24 cellular contexts compared by ENCODE assay signal in the genomic region with DNA sequence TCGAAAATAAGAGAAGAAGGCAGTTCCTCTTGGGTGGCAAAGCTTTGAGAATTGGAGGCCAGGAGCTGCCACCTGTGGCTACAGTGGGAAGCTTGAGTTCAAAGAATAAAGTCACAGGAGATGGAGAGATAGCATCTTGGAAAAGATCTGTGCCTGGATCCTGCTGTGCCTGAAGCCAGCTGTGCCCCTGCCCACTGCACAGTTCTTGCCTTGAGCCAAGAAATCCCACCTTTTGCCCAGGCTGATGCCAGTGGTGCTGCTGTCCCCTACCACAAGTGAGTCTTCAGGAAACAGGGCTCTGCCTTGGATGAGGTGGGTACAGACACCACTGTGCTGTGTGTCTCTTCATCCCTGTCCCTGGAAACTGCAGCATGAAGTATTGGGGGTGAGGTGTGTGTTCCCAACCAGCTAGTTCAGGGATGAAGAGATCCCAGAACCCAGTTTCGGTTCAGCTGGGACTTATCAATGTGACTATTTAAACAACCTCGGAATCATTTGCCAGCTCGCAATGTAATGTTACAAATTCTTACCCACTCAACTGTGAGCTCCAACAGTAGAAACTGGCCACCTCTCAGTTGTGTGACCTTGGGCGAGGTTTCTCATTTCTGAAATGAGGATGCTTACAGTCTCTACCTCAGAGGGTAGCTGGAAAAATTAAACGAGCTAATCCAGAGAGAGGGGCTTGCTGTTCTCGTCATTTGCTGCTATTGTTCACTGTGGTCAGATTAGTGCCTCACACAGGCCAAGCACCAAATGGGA. TPM values are rescaled to one million over a fixed set of nuclear protein-coding genes. Genes with fewer than 3 reads are reported as not detected.
DNase-seq lines count a peak whose midpoint lies in the region; ATAC-seq, FAIRE-seq and TF ChIP-seq lines count a peak whose summit lies in the region.
"Had no signal": no experiment of that assay in that cellular context is flagged by ENCODE, and none has a peak within 500 bp of the region (broad histone marks: within the 10 kb centered on the region; RNA-seq: fewer than 3 reads in every experiment).

No MANE protein-coding gene starts in this region.

- no peak overlapping the region for H4K5ac ChIP-seq in H1 (ENCODE audit: insufficient read length, low read depth, low read length)

- peak overlapping the region; percentile 62 for H3K27ac Mint-ChIP-seq in osteocyte (ENCODE audit: unreplicated experiment)
- peak overlapping the region; percentile 56 for H3K27ac Mint-ChIP-seq in type B pancreatic cell
- no peak overlapping the region for H3K27ac Mint-ChIP-seq in activated naive CD4-positive, alpha-beta T cell treated with anti-CD3 and anti-CD28 coated beads for 36 hours
- H3K27ac Mint-ChIP-seq: activated CD4-positive, alpha-beta memory T cell treated with anti-CD3 and anti-CD28 coated beads for 36 hours; activated naive CD8-positive, alpha-beta T cell treated with anti-CD3 and anti-CD28 coated beads, Interleukin-2, amount 50 U/mL, for 24 hours; CD4-positive, CD25-positive, alpha-beta regulatory T cell; immature natural killer cell; natural killer cell; T-cell had no signal

- no peak overlapping the region for H3K4me3 Mint-ChIP-seq in osteocyte (ENCODE audit: unreplicated experiment)
- peak overlapping the region; percentile 36 for H3K4me3 Mint-ChIP-seq in type B pancreatic cell
- H3K4me3 Mint-ChIP-seq in activated naive CD4-positive, alpha-beta T cell treated with anti-CD3 and anti-CD28 coated beads for 36 hours = no peak overlapping the region
- H3K4me3 Mint-ChIP-seq: activated CD4-positive, alpha-beta memory T cell treated with anti-CD3 and anti-CD28 coated beads for 36 hours; activated naive CD8-positive, alpha-beta T cell treated with anti-CD3 and anti-CD28 coated beads, Interleukin-2, amount 50 U/mL, for 24 hours; natural killer cell had no signal

- TF ChIP-seq RAD21 in H1 (IDR thresholded peaks at IDR 0.05 in 1 of 2, conservative IDR thresholded peaks at IDR 0.05 in 1 of 2; ENCODE audit: low read depth in 2 of 2, low read length in 2 of 2) = no peak

- H4K20me1 ChIP-seq in H1 (replicated peaks in 1 of 2; ENCODE audit: control insufficient read depth in 1 of 2, insufficient read depth in 2 of 2, low read length in 2 of 2) = peaks cover 3 to 4% of the 10 kb centered on the region in 2 experiments

- H3K36me3 Mint-ChIP-seq in osteocyte (ENCODE audit: unreplicated experiment) (peaks cover 1% of the 10 kb centered on the region), type B pancreatic cell (no peaks in the 10 kb centered on the region)
- no peaks in the 10 kb centered on the region for H3K36me3 Mint-ChIP-seq in activated naive CD4-positive, alpha-beta T cell treated with anti-CD3 and anti-CD28 coated beads for 36 hours (ENCODE audit: low read depth)
- H3K36me3 Mint-ChIP-seq: activated CD4-positive, alpha-beta memory T cell treated with anti-CD3 and anti-CD28 coated beads for 36 hours; CD4-positive, CD25-positive, alpha-beta regulatory T cell; immature natural killer cell; natural killer cell; T-cell had no signal

- WGBS in H1 (ENCODE audit: extremely low coverage in 1 of 2, insufficient coverage in 1 of 2, insufficient read length in 1 of 2, insufficient replicate concordance in 2 of 2, low coverage in 1 of 2, low lambda C conversion rate in 2 of 2, missing lambda C conversion rate in 1 of 2), 2 experiments = 83% methylated on average over 7 of the region's 7 CpGs; no CpG with 5 or more reads in 1 of the 2 experiments

- H3K36me3 ChIP-seq in NT2/D1 (ENCODE audit: insufficient read depth, insufficient read length, low read length) = peaks cover 6% of the 10 kb centered on the region
- H3K36me3 ChIP-seq in H1 (ENCODE audit: control insufficient read depth in 2 of 4, insufficient read depth in 4 of 4, low read length in 3 of 4) = no peaks in the 10 kb centered on the region
- H3K36me3 ChIP-seq: left ventricle myocardium inferior had no signal

- H3K27me3 ChIP-seq in NT2/D1 (ENCODE audit: insufficient read depth, insufficient read length) = peaks cover 25% of the 10 kb centered on the region
- H3K27me3 ChIP-seq in H1 (replicated peaks in 1 of 4; ENCODE audit: control insufficient read depth in 3 of 4, extremely low read depth in 1 of 4, insufficient read depth in 3 of 4, low read length in 3 of 4) = peaks cover 15 to 41% (median 35%) of the 10 kb centered on the region in 4 experiments

- H2AFZ ChIP-seq in H1 (ENCODE audit: low read length) = no peak overlapping the region

- no peak overlapping the region for H3K14ac ChIP-seq in H1 (ENCODE audit: insufficient read length)

- no peak overlapping the region for H4K8ac ChIP-seq in H1 (ENCODE audit: extremely low read depth, insufficient read depth, low read length)

- TF ChIP-seq POLR2A in H1 (IDR thresholded peaks at IDR 0.05; ENCODE audit: control extremely low read depth in 1 of 2, low read depth in 2 of 2, low read length in 2 of 2) = no peak

- H3K56ac ChIP-seq in H1 (replicated peaks; ENCODE audit: insufficient read length, low read depth, low read length) = no peak overlapping the region

- H3K9me3 Mint-ChIP-seq in osteocyte (ENCODE audit: unreplicated experiment) (no peaks in the 10 kb centered on the region), type B pancreatic cell (no peaks in the 10 kb centered on the region)
- no peaks in the 10 kb centered on the region for H3K9me3 Mint-ChIP-seq in activated naive CD4-positive, alpha-beta T cell treated with anti-CD3 and anti-CD28 coated beads for 36 hours
- H3K9me3 Mint-ChIP-seq: activated CD4-positive, alpha-beta memory T cell treated with anti-CD3 and anti-CD28 coated beads for 36 hours; activated naive CD8-positive, alpha-beta T cell treated with anti-CD3 and anti-CD28 coated beads, Interleukin-2, amount 50 U/mL, for 24 hours; CD4-positive, CD25-positive, alpha-beta regulatory T cell; immature natural killer cell; natural killer cell; T-cell had no signal

- no peaks in the 10 kb centered on the region for H3K79me2 ChIP-seq in H1 (ENCODE audit: control insufficient read depth in 1 of 2, insufficient read depth in 2 of 2, low read length in 2 of 2)

- H3K4me1 Mint-ChIP-seq in osteocyte (ENCODE audit: unreplicated experiment) (peaks cover 52% of the 10 kb centered on the region), type B pancreatic cell (ENCODE audit: unreplicated experiment) (peaks cover 32% of the 10 kb centered on the region)
- H3K4me1 Mint-ChIP-seq in activated naive CD4-positive, alpha-beta T cell treated with anti-CD3 and anti-CD28 coated beads for 36 hours (ENCODE audit: low read depth) = peaks cover 23% of the 10 kb centered on the region

- intact Hi-C loops in activated naive CD4-positive, alpha-beta T cell treated with anti-CD3 and anti-CD28 coated beads for 36 hours (cut with micrococcal nuclease) = no loop called here

- H3K9me3 ChIP-seq in NT2/D1 (ENCODE audit: insufficient read depth, low read length) (no peaks in the 10 kb centered on the region), H1 (ENCODE audit: insufficient read depth in 2 of 2, low read depth in 1 of 2, low read length in 1 of 2) (no peaks in the 10 kb centered on the region)
- H3K9me3 ChIP-seq: left ventricle myocardium inferior had no signal

- POLR2A ChIA-PET in H1 (lab: Charles Lee; ENCODE audit: partially characterized antibody) = interaction anchor here (0.6 to 2.9 kb wide), 6 partner anchors 24 to 325 kb away, joined by 3 to 18 read pairs (median 4); no protein-coding TSS in a partner anchor

- no peak overlapping the region; the same call in 1 of the 2 replicates for H2AK5ac ChIP-seq in H1 (ENCODE audit: low read depth, low read length)

- H2BK5ac ChIP-seq in H1 (ENCODE audit: low read depth, low read length) = no peak overlapping the region

- H2BK12ac ChIP-seq in H1 (ENCODE audit: low read depth, low read length) = 0 out of 2 replicates have a peak overlapping the region, but pooled peaks have one; percentile 50

- H3K27me3 Mint-ChIP-seq in osteocyte (ENCODE audit: unreplicated experiment) (no peaks in the 10 kb centered on the region), type B pancreatic cell (no peaks in the 10 kb centered on the region)
- no peaks in the 10 kb centered on the region for H3K27me3 Mint-ChIP-seq in activated naive CD4-positive, alpha-beta T cell treated with anti-CD3 and anti-CD28 coated beads for 36 hours (ENCODE audit: low read depth)

- H3K23ac ChIP-seq in H1 (ENCODE audit: insufficient read length) = no peak overlapping the region

- TF ChIP-seq EP300 in H1 (IDR thresholded peaks at IDR 0.05; ENCODE audit: borderline replicate concordance in 1 of 2, low read depth in 2 of 2, low read length in 2 of 2) = no peak

- no peak overlapping the region for H4K91ac ChIP-seq in H1 (replicated peaks; ENCODE audit: insufficient read length, low read length)

- CTCF ChIA-PET in H1 (lab: Charles Lee; ENCODE audit: partially characterized antibody) = interaction anchor here (0.5 to 27.8 kb wide), 31 partner anchors 11 to 555 kb away, joined by 3 to 831 read pairs (median 4); partner anchors contain the start of genes C9orf50 and NTMT1
- CTCF ChIA-PET in activated naive CD4-positive, alpha-beta T cell treated with anti-CD3 and anti-CD28 coated beads for 36 hours (lab: Charles Lee) = interaction anchor here (0.8 to 5.2 kb wide), 15 partner anchors 10 to 453 kb away, joined by 3 to 32 read pairs (median 6); partner anchors contain the start of gene NTMT1

- H3K23me2 ChIP-seq in H1 (ENCODE audit: low read depth, low read length) = peaks cover 14% of the 10 kb centered on the region

- H3K4me2 ChIP-seq in H1 (ENCODE audit: insufficient read depth in 1 of 2, low read depth in 2 of 2, low read length in 2 of 2) = no peak overlapping the region

- H3K4me1 ChIP-seq in NT2/D1 (ENCODE audit: insufficient read depth, insufficient read length) = peaks cover 26% of the 10 kb centered on the region
- H3K4me1 ChIP-seq in H1 (replicated peaks in 1 of 4; ENCODE audit: control insufficient read depth in 3 of 4, insufficient read depth in 4 of 4, low read length in 3 of 4) = peaks cover 4 to 27% (median 12%) of the 10 kb centered on the region in 4 experiments

- H3K4ac ChIP-seq in H1 (replicated peaks; ENCODE audit: insufficient read length, low read depth, low read length) = no peak overlapping the region

- no peak for TF ChIP-seq CTCF in H1 (IDR thresholded peaks at IDR 0.05; ENCODE audit: control extremely low read depth in 1 of 3, insufficient read depth in 1 of 3, low read depth in 1 of 3, low read length in 3 of 3)
- TF ChIP-seq CTCF in osteocyte (IDR thresholded peaks at IDR 0.05) = no peak
- TF ChIP-seq CTCF in type B pancreatic cell (conservative IDR thresholded peaks at IDR 0.05) = no peak

- FAIRE-seq in H1 (lab: Jason Lieb, UNC) = no peak

- DNase-seq in NT2/D1 (ENCODE audit: low read depth, low spot score) = no peak
- no peak for DNase-seq in H1 (ENCODE audit: low read depth in 1 of 2, low spot score in 2 of 2)
- DNase-seq in osteocyte (ENCODE audit: extremely low spot score, unreplicated experiment) = no peak
- DNase-seq in type B pancreatic cell (ENCODE audit: extremely low spot score, unreplicated experiment) = no peak
- no peak for DNase-seq in activated effector memory CD4-positive, alpha-beta T cell treated with Interleukin-2 at 50 U/mL for 16 hours
- DNase-seq in activated naive CD4-positive, alpha-beta T cell treated with anti-CD3 and anti-CD28 coated beads for 36 hours = no peak
- DNase-seq: activated CD4-positive, alpha-beta memory T cell treated with anti-CD3 and anti-CD28 coated beads for 36 hours; activated CD4-positive, CD25-positive, alpha-beta regulatory T cell; activated CD8-positive, alpha-beta memory T cell treated with anti-CD3 and anti-CD28 coated beads, Interleukin-2, amount 50 U/mL, for 48 hours; activated naive CD8-positive, alpha-beta T cell treated with anti-CD3 and anti-CD28 coated beads, Interleukin-2, amount 50 U/mL, for 24 hours; CD4-positive, CD25-positive, alpha-beta regulatory T cell; effector CD8-positive, alpha-beta T cell; EL; foreskin melanocyte; HCEC 1CT; immature natural killer cell; KBM-7; left ventricle myocardium inferior; natural killer cell; NCI-H146; NCI-H510A; stimulated activated CD8-positive, alpha-beta memory T cell treated with anti-CD3 and anti-CD28 coated beads, Interleukin-4, amount 100 ng/mL, for 48 hours; T-cell had no signal

- H2BK20ac ChIP-seq in H1 (ENCODE audit: low read length) = peak overlapping the region; percentile 43; the same call in 1 of the 2 replicates

- H2BK120ac ChIP-seq in H1 (replicated peaks; ENCODE audit: low read depth, low read length) = no peak overlapping the region

- H3K9ac ChIP-seq in NT2/D1 (ENCODE audit: insufficient read length, low read depth) (peak overlapping the region; percentile 94), H1 (replicated peaks in 1 of 4; ENCODE audit: extremely low read depth in 1 of 4, low read depth in 3 of 4, low read length in 3 of 4) (no peak overlapping the region)

- H3K4me3 ChIP-seq in NT2/D1 (ENCODE audit: insufficient read length, low read depth) = no peak overlapping the region
- no peak overlapping the region for H3K4me3 ChIP-seq in H1 (ENCODE audit: extremely low read depth in 1 of 4, insufficient read depth in 2 of 4, low read depth in 3 of 4, low read length in 4 of 4)
- H3K4me3 ChIP-seq: left ventricle myocardium inferior had no signal

- H3K27ac ChIP-seq in H1 (ENCODE audit: low read depth, low read length) = no peak overlapping the region

- 0 out of 2 replicates have a peak overlapping the region, but pooled peaks have one; percentile 20 for H2BK15ac ChIP-seq in H1 (ENCODE audit: low read length)

- ATAC-seq in HG02798 (IDR thresholded peaks at IDR 0.05; ENCODE audit: poor library complexity, unreplicated experiment) = no peak
- ATAC-seq: activated naive CD8-positive, alpha-beta T cell treated with anti-CD3 and anti-CD28 coated beads, Interleukin-2, amount 50 U/mL, for 24 hours; natural killer cell; T-cell had no signal

- H3K18ac ChIP-seq in H1 (ENCODE audit: extremely low read depth, low read length) = no peak overlapping the region

- H3K79me1 ChIP-seq in H1 (ENCODE audit: low read depth, low read length) = no peaks in the 10 kb centered on the region

RNA-seq across cellular contexts. Expression of gene IER5L, which starts 5.9 kb away (rescaled TPM):
- total RNA-seq in H1 (2021; fragmentation: NEBNext Ultra II Directional; extraction: Animal tissue kit (Norgen Biotek cat#: 25700)) = 1.0 and 1.2 TPM in 2 replicates
- 0.65 and 0.96 TPM in 2 replicates for polyA plus RNA-seq in H1 (2011; rRNA removed)
- polyA plus RNA-seq in H1 (2011; cell fraction: cytosol; rRNA removed) = 0.62 TPM
- polyA plus RNA-seq in H1 (2011; cell fraction: nucleus; rRNA removed) = 1.7 TPM
- 0.25 to 0.47 TPM (median 0.34 TPM) in 4 replicates for polyA plus RNA-seq in H1 (2012, experiment 1 of 2)
- 0.16 TPM for polyA plus RNA-seq in H1 (2012, experiment 2 of 2)
- 0.36 TPM for polyA plus RNA-seq in H1 (2013, experiment 1 of 2)
- polyA plus RNA-seq in H1 (2013, experiment 2 of 2) = 0.48 TPM
- polyA minus RNA-seq in H1 (2011; rRNA and poly(A)+ RNA removed) = 0.22 and 0.27 TPM in 2 replicates
- 0.66 TPM for polyA minus RNA-seq in H1 (2011; cell fraction: cytosol; rRNA and poly(A)+ RNA removed)
- polyA minus RNA-seq in H1 (2011; cell fraction: nucleus; rRNA and poly(A)+ RNA removed) = 6.8 TPM
- 60.8 and 63.0 TPM in 2 replicates for total RNA-seq in osteocyte
- 22.3 and 37.5 TPM in 2 replicates for total RNA-seq in type B pancreatic cell (ENCODE audit: low replicate concordance)
- total RNA-seq in activated naive CD4-positive, alpha-beta T cell treated with anti-CD3 and anti-CD28 coated beads for 36 hours = 1 to 10 TPM; 1.1 to 1.6 TPM
- polyA plus RNA-seq: CD4-positive, CD25-positive, alpha-beta regulatory T cell had no signal
